Comparison of ENCODE assay signal across 23 cellular contexts in the genomic region with DNA sequence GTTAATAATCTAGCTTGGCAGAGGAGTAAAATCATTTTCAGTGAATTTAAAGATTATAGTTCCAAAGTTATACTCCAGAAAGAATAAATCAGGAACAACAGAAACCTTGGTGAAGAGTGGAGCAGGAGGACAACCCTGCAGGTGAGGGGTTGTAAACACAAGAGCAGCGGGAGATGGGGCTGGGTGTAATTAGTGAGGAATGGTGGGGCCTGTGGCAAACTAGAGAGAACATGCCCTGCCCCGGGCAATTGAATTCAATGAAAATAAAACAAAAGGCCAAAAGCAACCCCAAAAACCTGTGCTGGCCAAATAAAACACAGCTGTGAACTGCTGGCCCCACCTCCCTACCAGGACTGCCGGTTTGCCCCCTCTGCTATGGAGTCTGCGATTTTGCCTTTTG.
DNase-seq lines count a peak whose midpoint lies in the region; FAIRE-seq and TF ChIP-seq lines count a peak whose summit lies in the region.
"Had no signal": no experiment of that assay in that cellular context is flagged by ENCODE, and none has a peak within 500 bp of the region (broad histone marks: within the 10 kb centered on the region; RNA-seq: fewer than 3 reads in every experiment).

No MANE protein-coding gene starts in this region.

- intact Hi-C loops in A673 (cut with micrococcal nuclease; ENCODE audit: unreplicated experiment): no loop called here

- CTCF ChIA-PET in A673 (lab: Charles Lee): no interaction called here

- TF ChIP-seq CTCF in endodermal cell (conservative IDR thresholded peaks at IDR 0.05): peak; percentile 24
- no peak for TF ChIP-seq CTCF in nephron (IDR thresholded peaks at IDR 0.05; ENCODE audit: unreplicated experiment in 3 of 3)
- TF ChIP-seq CTCF in A673 (conservative IDR thresholded peaks at IDR 0.05; ENCODE audit: low read depth, low read length): no peak

- no peaks in the 10 kb centered on the region for H3K36me3 ChIP-seq in endodermal cell (ENCODE audit: control insufficient read depth, insufficient read depth, low read length)
- H3K36me3 ChIP-seq in A673 (ENCODE audit: insufficient read depth, low read length, poor library complexity, severe bottlenecking): no peaks in the 10 kb centered on the region
- H3K36me3 ChIP-seq: SJSA1 had no signal

- POLR2A ChIA-PET in A673 (lab: Charles Lee; ENCODE audit: low non-redundant PET): no interaction called here

- H3K4me1 ChIP-seq in endodermal cell (ENCODE audit: control insufficient read depth, insufficient read depth, low read length) (no peaks in the 10 kb centered on the region), A673 (ENCODE audit: insufficient read depth, low read length, poor library complexity, severe bottlenecking) (peaks cover 26% of the 10 kb centered on the region)
- H3K4me1 ChIP-seq: Peyer's patch, SJSA1 had no signal

- BruUV-seq in A673 (replicated peaks; lab: Mats Ljungman, UMichigan): no TSS peak

- H3K27ac ChIP-seq in endodermal cell (ENCODE audit: low read depth, low read length): no peak overlapping the region
- no peak overlapping the region for H3K27ac ChIP-seq in A673 (ENCODE audit: low read depth, low read length, poor library complexity, severe bottlenecking)
- H3K27ac ChIP-seq: KMS-11, Peyer's patch, SJSA1 had no signal

- no peak for FAIRE-seq in RCC 7860 (lab: Jason Lieb, UNC)
- FAIRE-seq: GM12891 had no signal

- H3K9me3 Mint-ChIP-seq in endodermal cell (peaks cover 12% of the 10 kb centered on the region), nephron (peaks cover 3% of the 10 kb centered on the region)
- H3K9me3 Mint-ChIP-seq: activated CD4-positive, alpha-beta memory T cell treated with anti-CD3 and anti-CD28 coated beads for 36 hours; natural killer cell treated with Interleukin-12 subunit alpha and Interleukin-12 subunit beta and Interleukin-15 and Interleukin-18, amount 100 ng/mL, for 72 hours; T-helper 1 cell treated with Interleukin-12 subunit alpha and Interleukin-12 subunit beta and Interleukin-4 antibody, amounts not matched to agents 30 μg/mL and 1 μg/mL, for 36 hours; type B pancreatic cell had no signal

- H3K4me1 Mint-ChIP-seq in endodermal cell (no peaks in the 10 kb centered on the region), nephron (peaks cover 68% of the 10 kb centered on the region)
- H3K4me1 Mint-ChIP-seq: stimulated activated naive B cell treated with anti-CD40 and anti-IgM and Interleukin-4, amounts not matched to agents 10 μg/mL and 1 μg/mL and 100 μg/mL, for 72 hours had no signal

- H3K27me3 Mint-ChIP-seq in endodermal cell (ENCODE audit: insufficient read depth) (no peaks in the 10 kb centered on the region), nephron (ENCODE audit: low read depth) (no peaks in the 10 kb centered on the region)
- H3K27me3 Mint-ChIP-seq: activated CD4-positive, alpha-beta memory T cell treated with anti-CD3 and anti-CD28 coated beads for 36 hours; brain; dendritic cell treated with granulocyte-macrophage colony-stimulating factor and Interleukin-4, amounts not matched to agents 40 ng/mL and 50 ng/mL, for 4 days; stimulated activated naive B cell treated with anti-CD40 and anti-IgM and Interleukin-4, amounts not matched to agents 10 μg/mL and 1 μg/mL and 100 μg/mL, for 72 hours; type B pancreatic cell had no signal

- H3K27ac Mint-ChIP-seq in endodermal cell (no peak overlapping the region), nephron (peak overlapping the region; percentile 10 to 77 (median 44))
- H3K27ac Mint-ChIP-seq: activated CD4-positive, alpha-beta memory T cell treated with anti-CD3 and anti-CD28 coated beads for 36 hours; dendritic cell treated with granulocyte-macrophage colony-stimulating factor and Interleukin-4, amounts not matched to agents 40 ng/mL and 50 ng/mL, for 4 days; natural killer cell treated with Interleukin-12 subunit alpha and Interleukin-12 subunit beta and Interleukin-15 and Interleukin-18, amount 100 ng/mL, for 72 hours; stimulated activated naive B cell treated with anti-CD40 and anti-IgM and Interleukin-4, amounts not matched to agents 10 μg/mL and 1 μg/mL and 100 μg/mL, for 72 hours; T-helper 1 cell treated with Interleukin-12 subunit alpha and Interleukin-12 subunit beta and Interleukin-4 antibody, amounts not matched to agents 30 μg/mL and 1 μg/mL, for 36 hours; type B pancreatic cell had no signal

- H3K9me3 ChIP-seq in endodermal cell (ENCODE audit: control insufficient read depth, low read length) (peaks cover 4% of the 10 kb centered on the region), A673 (ENCODE audit: low read depth, low read length, poor library complexity, severe bottlenecking) (peaks cover 2% of the 10 kb centered on the region)
- H3K9me3 ChIP-seq: Peyer's patch, SJSA1 had no signal

- peak; percentile 71 for DNase-seq in COR-L47 (lab: John Stamatoyannopoulos, UW)
- peak; percentile 8 for DNase-seq in NCI-H2081 treated with DMSO at 0.1 percent for 48 hours (lab: John Stamatoyannopoulos, UW)
- DNase-seq in endodermal cell: no peak
- DNase-seq in A673 (ENCODE audit: low spot score): no peak
- no peak for DNase-seq in RCC 7860 (ENCODE audit: low spot score)
- no peak for DNase-seq in activated T-cell treated with anti-CD3 and anti-CD28 coated beads for 4 hours
- DNase-seq: activated CD4-positive, alpha-beta memory T cell treated with anti-CD3 and anti-CD28 coated beads for 36 hours; activated CD4-positive, CD25-positive, alpha-beta regulatory T cell treated with anti-CD3 and anti-CD28 coated beads, Interleukin-2, amount 50 U/mL, for 72 hours; activated naive CD4-positive, alpha-beta T cell; kidney glomerular epithelial cell; NCI-H2029 treated with DMSO at 0.1 percent for 48 hours; NCI-H345; Peyer's patch; stimulated activated naive B cell treated with anti-CD40 and anti-IgM and Interleukin-4, amounts not matched to agents 10 μg/mL and 1 μg/mL and 100 μg/mL, for 72 hours had no signal

- H3K27me3 ChIP-seq in endodermal cell (ENCODE audit: control insufficient read depth, insufficient read depth, low read length, poor library complexity, severe bottlenecking) (no peaks in the 10 kb centered on the region), A673 (replicated peaks; ENCODE audit: insufficient read depth, low read depth, low read length, poor library complexity) (no peaks in the 10 kb centered on the region)
- H3K27me3 ChIP-seq: Peyer's patch, SJSA1 had no signal

- 83 to 93% methylated on average over 1 to 4 of the region's 4 CpGs for WGBS in endodermal cell (ENCODE audit: insufficient coverage in 1 of 2, insufficient read length in 1 of 2), 2 experiments

- H3K36me3 Mint-ChIP-seq in endodermal cell (ENCODE audit: low read depth) (no peaks in the 10 kb centered on the region), nephron (ENCODE audit: low read depth) (peaks cover 5% of the 10 kb centered on the region)
- H3K36me3 Mint-ChIP-seq: brain; natural killer cell treated with Interleukin-12 subunit alpha and Interleukin-12 subunit beta and Interleukin-15 and Interleukin-18, amount 100 ng/mL, for 72 hours had no signal

- H3K4me3 Mint-ChIP-seq in endodermal cell (no peak overlapping the region), nephron (no peak overlapping the region)
- H3K4me3 Mint-ChIP-seq: activated CD4-positive, alpha-beta memory T cell treated with anti-CD3 and anti-CD28 coated beads for 36 hours; brain; dendritic cell treated with granulocyte-macrophage colony-stimulating factor and Interleukin-4, amounts not matched to agents 40 ng/mL and 50 ng/mL, for 4 days; natural killer cell treated with Interleukin-12 subunit alpha and Interleukin-12 subunit beta and Interleukin-15 and Interleukin-18, amount 100 ng/mL, for 72 hours; stimulated activated naive B cell treated with anti-CD40 and anti-IgM and Interleukin-4, amounts not matched to agents 10 μg/mL and 1 μg/mL and 100 μg/mL, for 72 hours; T-helper 1 cell treated with Interleukin-12 subunit alpha and Interleukin-12 subunit beta and Interleukin-4 antibody, amounts not matched to agents 30 μg/mL and 1 μg/mL, for 36 hours; type B pancreatic cell had no signal

- no peak overlapping the region for H3K9ac ChIP-seq in endodermal cell (ENCODE audit: extremely low read depth, low read length, poor library complexity, severe bottlenecking)
- H3K9ac ChIP-seq: KMS-11 had no signal

- H3K4me3 ChIP-seq in endodermal cell (ENCODE audit: low read length) (no peak overlapping the region), A673 (ENCODE audit: low read depth, low read length, poor library complexity, severe bottlenecking) (no peak overlapping the region)
- H3K4me3 ChIP-seq: Peyer's patch, SJSA1 had no signal

Comparison
In these comparisons a context has a peak if more than half of its experiments do, and no peak if none do; other contexts are left out.
1. DNase-seq: peak in COR-L47 (single experiment) and NCI-H2081 treated with DMSO at 0.1 percent for 48 hours (single experiment); none in endodermal cell (single experiment), A673 (single experiment), RCC 7860 (single experiment) and activated T-cell treated with anti-CD3 and anti-CD28 coated beads for 4 hours (single experiment).